Comparison of ENCODE assay signal across 1 cellular context in genomic region chr9:69486498-69486897, GRCh38.
TF ChIP-seq lines count a peak whose summit lies in the region.

No MANE protein-coding gene starts in this region.

TF ChIP-seq in GM23338, 12 proteins besides CTCF, POLR2A, EP300 and RAD21:
- TF ChIP-seq ZNF462 (CRISPR knock-in tag; IDR thresholded peaks at IDR 0.05) (no peak), JUNB (IDR thresholded peaks at IDR 0.05; ENCODE audit: unreplicated experiment) (no peak), EZH2phosphoT487 (IDR thresholded peaks at IDR 0.05; ENCODE audit: unreplicated experiment) (no peak)
TF ChIP-seq in GM23338: peak in this region for 0.
